In genomic region chr16:23754594-23755483, GRCh38 we compare ENCODE assay signal across 1 cellular context.
A peak's percentile ranks its signal among the peaks of the same experiment; 100 is the strongest.
TF ChIP-seq lines count a peak whose summit lies in the region.

Gene CHP2 (plus strand): TSS chr16:23755026. CDS start chr16:23755050, 24 bp downstream.

TF ChIP-seq in H1, 55 proteins besides CTCF, POLR2A, EP300 and RAD21:
- peak; percentile 76 for TF ChIP-seq KDM4A (IDR thresholded peaks at IDR 0.05; ENCODE audit: low read depth, low read length, severe bottlenecking)
- 0 out of 2 replicates have a peak, but pooled peaks have one; percentile 42 for TF ChIP-seq PHF8 (conservative IDR thresholded peaks at IDR 0.05; ENCODE audit: low read depth, low read length)
- TF ChIP-seq EZH2 (IDR thresholded peaks at IDR 0.05; ENCODE audit: low read depth, low read length, severe bottlenecking), result peak; percentile 69
- TF ChIP-seq KDM5A (IDR thresholded peaks at IDR 0.05; ENCODE audit: low read length), result no peak
- TF ChIP-seq JUN (IDR thresholded peaks at IDR 0.05; ENCODE audit: low read depth, low read length), result no peak
- no peak for TF ChIP-seq HDAC6 (IDR thresholded peaks at IDR 0.05; ENCODE audit: low read depth, low read length)
- TF ChIP-seq SUZ12 (IDR thresholded peaks at IDR 0.05; ENCODE audit: low read length), result 0 out of 2 replicates have a peak, but pooled peaks have one; percentile 38
